Comparison of ENCODE assay signal across 8 cellular contexts in the genomic region with DNA sequence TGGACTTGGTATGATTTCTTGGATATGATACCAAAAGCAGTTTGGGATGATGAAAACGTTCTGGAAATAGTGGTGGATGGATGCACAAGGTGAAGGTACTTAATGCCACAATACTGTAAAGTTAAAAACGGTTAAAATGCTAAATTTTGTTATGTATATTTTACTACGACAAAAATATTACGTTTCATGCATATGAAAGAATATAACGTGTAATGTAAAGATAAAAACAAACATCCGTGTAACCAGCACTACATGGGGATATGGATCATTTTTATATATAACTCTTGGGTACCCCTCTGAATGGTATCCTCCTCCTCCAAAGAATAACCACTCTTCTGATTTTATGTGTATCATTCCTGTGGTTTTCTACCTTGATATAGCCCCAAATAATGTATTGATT. TPM values are rescaled to one million over a fixed set of nuclear protein-coding genes. Genes with fewer than 3 reads are reported as not detected.
A peak's percentile ranks its signal among the peaks of the same experiment; 100 is the strongest.
DNase-seq lines count a peak whose midpoint lies in the region; ATAC-seq lines count a peak whose summit lies in the region.

No MANE protein-coding gene starts in this region.

- CTCF ChIA-PET in activated CD4-positive, alpha-beta memory T cell treated with anti-CD3 and anti-CD28 coated beads for 36 hours (lab: Charles Lee) = interaction anchor here (0.8 to 2.9 kb wide), 7 partner anchors 11 to 662 kb away, joined by 3 to 24 read pairs (median 15); partner anchors contain the start of genes ANKRD37, CASP3 and PRIMPOL

- H3K4me1 Mint-ChIP-seq in T-helper 2 cell treated with Interferon-gamma antibody and Interleukin-4, amounts not matched to agents 5 μg/mL and 100 μg/mL, for 36 hours (ENCODE audit: low read depth) = peaks cover 35% of the 10 kb centered on the region
- H3K4me1 Mint-ChIP-seq in activated CD4-positive, alpha-beta memory T cell treated with anti-CD3 and anti-CD28 coated beads for 36 hours (ENCODE audit: low read depth) = peaks cover 28% of the 10 kb centered on the region
- peaks cover 8 to 16% of the 10 kb centered on the region in 2 donors for H3K4me1 Mint-ChIP-seq in stimulated activated naive B cell treated with anti-CD40 and anti-IgM and Interleukin-4, amounts not matched to agents 10 μg/mL and 1 μg/mL and 100 μg/mL, for 72 hours

- H3K4me1 ChIP-seq in iPS-18a (ENCODE audit: control insufficient read depth, low read depth, low read length) = peaks cover 16% of the 10 kb centered on the region

- POLR2A ChIA-PET in activated CD4-positive, alpha-beta memory T cell treated with anti-CD3 and anti-CD28 coated beads for 36 hours (lab: Charles Lee) = interaction anchor here (0.7 to 2.8 kb wide), 12 partner anchors 11 to 497 kb away, joined by 3 to 26 read pairs (median 6); partner anchors contain the start of genes ACSL1, CASP3, IRF2 and PRIMPOL

- no peaks in the 10 kb centered on the region for H3K27me3 Mint-ChIP-seq in T-helper 2 cell treated with Interferon-gamma antibody and Interleukin-4, amounts not matched to agents 5 μg/mL and 100 μg/mL, for 36 hours (ENCODE audit: low read depth)
- H3K27me3 Mint-ChIP-seq in activated CD4-positive, alpha-beta memory T cell treated with anti-CD3 and anti-CD28 coated beads for 36 hours = no peaks in the 10 kb centered on the region
- H3K27me3 Mint-ChIP-seq in stimulated activated naive B cell treated with anti-CD40 and anti-IgM and Interleukin-4, amounts not matched to agents 10 μg/mL and 1 μg/mL and 100 μg/mL, for 72 hours = no peaks in the 10 kb centered on the region

- H3K4me3 ChIP-seq in iPS-18a (ENCODE audit: low read length) = peak overlapping the region; percentile 94

- peak overlapping the region; percentile 43 for H3K9ac ChIP-seq in iPS-18a (ENCODE audit: low read length)

- no peak for ATAC-seq in stimulated activated naive B cell treated with anti-CD40 and anti-IgM and Interleukin-4, amounts not matched to agents 10 μg/mL and 1 μg/mL and 100 μg/mL, for 72 hours (replicated peaks)
- no peak for ATAC-seq in GM19035 (IDR thresholded peaks at IDR 0.05; ENCODE audit: unreplicated experiment)

- H3K36me3 ChIP-seq in iPS-18a (ENCODE audit: control insufficient read depth, low read depth, low read length) = peaks cover 16% of the 10 kb centered on the region

- H3K27me3 ChIP-seq in iPS-18a (ENCODE audit: control insufficient read depth, insufficient read depth, low read length) = no peaks in the 10 kb centered on the region

- peaks cover 22% of the 10 kb centered on the region for H3K36me3 Mint-ChIP-seq in T-helper 2 cell treated with Interferon-gamma antibody and Interleukin-4, amounts not matched to agents 5 μg/mL and 100 μg/mL, for 36 hours (ENCODE audit: low read depth)
- H3K36me3 Mint-ChIP-seq in activated CD4-positive, alpha-beta memory T cell treated with anti-CD3 and anti-CD28 coated beads for 36 hours = peaks cover 19% of the 10 kb centered on the region
- H3K36me3 Mint-ChIP-seq in stimulated activated naive B cell treated with anti-CD40 and anti-IgM and Interleukin-4, amounts not matched to agents 10 μg/mL and 1 μg/mL and 100 μg/mL, for 72 hours = peaks cover 0 to 3% of the 10 kb centered on the region in 2 donors

- H3K27ac Mint-ChIP-seq in T-helper 2 cell treated with Interferon-gamma antibody and Interleukin-4, amounts not matched to agents 5 μg/mL and 100 μg/mL, for 36 hours = peak overlapping the region; percentile 96
- peak overlapping the region; percentile 88 for H3K27ac Mint-ChIP-seq in activated CD4-positive, alpha-beta memory T cell treated with anti-CD3 and anti-CD28 coated beads for 36 hours
- no peak overlapping the region for H3K27ac Mint-ChIP-seq in stimulated activated naive B cell treated with anti-CD40 and anti-IgM and Interleukin-4, amounts not matched to agents 10 μg/mL and 1 μg/mL and 100 μg/mL, for 72 hours

- H3K27ac ChIP-seq in iPS-18a (ENCODE audit: low read length) = no peak overlapping the region

- H3K4me3 Mint-ChIP-seq in T-helper 2 cell treated with Interferon-gamma antibody and Interleukin-4, amounts not matched to agents 5 μg/mL and 100 μg/mL, for 36 hours = peak overlapping the region; percentile 99
- peak overlapping the region; percentile 99 for H3K4me3 Mint-ChIP-seq in activated CD4-positive, alpha-beta memory T cell treated with anti-CD3 and anti-CD28 coated beads for 36 hours
- H3K4me3 Mint-ChIP-seq in stimulated activated naive B cell treated with anti-CD40 and anti-IgM and Interleukin-4, amounts not matched to agents 10 μg/mL and 1 μg/mL and 100 μg/mL, for 72 hours = peak overlapping the region; percentile 95 to 97

- no peaks in the 10 kb centered on the region for H3K9me3 Mint-ChIP-seq in T-helper 2 cell treated with Interferon-gamma antibody and Interleukin-4, amounts not matched to agents 5 μg/mL and 100 μg/mL, for 36 hours
- H3K9me3 Mint-ChIP-seq in activated CD4-positive, alpha-beta memory T cell treated with anti-CD3 and anti-CD28 coated beads for 36 hours = no peaks in the 10 kb centered on the region
- H3K9me3 Mint-ChIP-seq in stimulated activated naive B cell treated with anti-CD40 and anti-IgM and Interleukin-4, amounts not matched to agents 10 μg/mL and 1 μg/mL and 100 μg/mL, for 72 hours = no peaks in the 10 kb centered on the region

- intact Hi-C loops in activated CD4-positive, alpha-beta memory T cell treated with anti-CD3 and anti-CD28 coated beads for 36 hours (cut with micrococcal nuclease) = loop anchor here (1.0 to 10.0 kb wide), 13 partner anchors 28 to 1230 kb away; partner anchors contain the start of genes ACSL1, ANKRD37, CASP3 and CFAP97

- DNase-seq in T-helper 2 cell treated with Interferon-gamma antibody and Interleukin-4, amounts not matched to agents 5 μg/mL and 100 μg/mL, for 36 hours (ENCODE audit: low spot score) = no peak
- DNase-seq in T-helper 2 cell (no peak), GM19238 (ENCODE audit: insufficient read length, low spot score) (no peak), GOT3 (lab: John Stamatoyannopoulos, UW) (no peak)
- no peak for DNase-seq in activated CD4-positive, alpha-beta memory T cell treated with anti-CD3 and anti-CD28 coated beads for 36 hours
- no peak for DNase-seq in stimulated activated naive B cell treated with anti-CD40 and anti-IgM and Interleukin-4, amounts not matched to agents 10 μg/mL and 1 μg/mL and 100 μg/mL, for 72 hours

- no peaks in the 10 kb centered on the region for H3K9me3 ChIP-seq in iPS-18a (ENCODE audit: control insufficient read depth, low read depth, low read length)

RNA-seq across cellular contexts. Expression of gene CENPU, which starts 0.9 kb away (rescaled TPM):
- total RNA-seq in activated CD4-positive, alpha-beta memory T cell treated with anti-CD3 and anti-CD28 coated beads for 36 hours = 10 to 100 TPM; 82.7 to 87.6 TPM
